ENCODE assay signal across 7 cellular contexts in genomic region chr3:40317061-40317676, GRCh38. TPM values are rescaled to one million over a fixed set of nuclear protein-coding genes. Genes with fewer than 3 reads are reported as not detected.
DNase-seq lines count a peak whose midpoint lies in the region; ATAC-seq and TF ChIP-seq lines count a peak whose summit lies in the region.

No MANE protein-coding gene starts in this region.

- H3K4me3 ChIP-seq in DOHH2 (ENCODE audit: low read length) (no peak overlapping the region), NT2/D1 (ENCODE audit: insufficient read length, low read depth) (no peak overlapping the region), gastrocnemius medialis (no peak overlapping the region)

- no peak overlapping the region for H3K4me2 ChIP-seq in DOHH2 (ENCODE audit: low read length)

- no peak overlapping the region for H3K9ac ChIP-seq in NT2/D1 (ENCODE audit: insufficient read length, low read depth)

- in situ Hi-C loops in gastrocnemius medialis (cut with MboI; ENCODE audit: low sequenced_read_pairs in 4 of 4): loop anchor here (5.0 to 25.0 kb wide), 4 partner anchors 125 to 905 kb away; partner anchors contain the start of genes CTNNB1 (in 1 of the 4) and RPSA (in 1 of the 4)

- peaks cover 3% of the 10 kb centered on the region; the same call in 1 of the 2 replicates for H3K79me2 ChIP-seq in DOHH2 (ENCODE audit: control insufficient read depth, low read length)

- no peaks in the 10 kb centered on the region for H3K27me3 ChIP-seq in DOHH2 (ENCODE audit: control insufficient read depth, low read length)
- no peaks in the 10 kb centered on the region for H3K27me3 ChIP-seq in NT2/D1 (ENCODE audit: insufficient read depth, insufficient read length)
- H3K27me3 ChIP-seq in gastrocnemius medialis: no peaks in the 10 kb centered on the region

- H3K9me2 ChIP-seq in DOHH2 (replicated peaks; ENCODE audit: control insufficient read depth, low read length): no peaks in the 10 kb centered on the region

- H3F3A ChIP-seq in DOHH2 (ENCODE audit: control insufficient read depth, insufficient read depth): peaks cover 9% of the 10 kb centered on the region

- TF ChIP-seq CTCF in DOHH2 (IDR thresholded peaks at IDR 0.05; ENCODE audit: low read depth, low read length, poor library complexity, severe bottlenecking) (peak; percentile 84), gastrocnemius medialis (IDR thresholded peaks at IDR 0.05 in 4 of 5, conservative IDR thresholded peaks at IDR 0.05 in 1 of 5) (peak; percentile 68 to 82 (median 75))

- H4K20me1 ChIP-seq in DOHH2 (ENCODE audit: control insufficient read depth, insufficient read depth, low read depth, low read length): no peaks in the 10 kb centered on the region

- peaks cover 21% of the 10 kb centered on the region for H3K4me1 ChIP-seq in DOHH2 (ENCODE audit: control insufficient read depth, low read length)
- no peaks in the 10 kb centered on the region for H3K4me1 ChIP-seq in NT2/D1 (ENCODE audit: insufficient read depth, insufficient read length)
- H3K4me1 ChIP-seq in gastrocnemius medialis: peaks cover 22 to 24% of the 10 kb centered on the region in 2 donors

- DNase-seq in NT2/D1 (ENCODE audit: low read depth, low spot score): peak; percentile 42
- DNase-seq in activated naive CD4-positive, alpha-beta T cell treated with anti-CD3 and anti-CD28 coated beads, Interleukin-2, amount 50 U/mL, for 16 hours: peak; percentile 24
- DNase-seq in left cardiac atrium: no peak
- no peak for DNase-seq in gastrocnemius medialis

- ATAC-seq in GM19438 (IDR thresholded peaks at IDR 0.05; ENCODE audit: low read depth, unreplicated experiment) (peak; percentile 65), HG03521 (IDR thresholded peaks at IDR 0.05; ENCODE audit: unreplicated experiment) (peak; percentile 68), left cardiac atrium (peak; percentile 18 to 27), gastrocnemius medialis (peak; percentile 37 to 49)

- TF ChIP-seq POLR2A in gastrocnemius medialis (IDR thresholded peaks at IDR 0.05): no peak

- H3K9me3 ChIP-seq in DOHH2 (ENCODE audit: control insufficient read depth, insufficient read depth, low read length) (no peaks in the 10 kb centered on the region), NT2/D1 (ENCODE audit: insufficient read depth, low read length) (no peaks in the 10 kb centered on the region), gastrocnemius medialis (no peaks in the 10 kb centered on the region)

- H3K36me3 ChIP-seq in DOHH2 (ENCODE audit: control insufficient read depth, low read length) (peaks cover 26% of the 10 kb centered on the region), NT2/D1 (ENCODE audit: insufficient read depth, insufficient read length, low read length) (peaks cover 31% of the 10 kb centered on the region), gastrocnemius medialis (peaks cover 0 to 21% of the 10 kb centered on the region in 2 donors)

- intact Hi-C loops in left cardiac atrium (cut with DNase I) (loop anchor here (1.0 to 5.0 kb wide), 3 partner anchors 125 to 600 kb away; no protein-coding TSS in a partner anchor), gastrocnemius medialis (cut with DNase I; ENCODE audit: low total_unique reads) (loop anchor here (1.0 to 10.0 kb wide), 2 partner anchors 126 to 1778 kb away; partner anchors contain the start of gene TRAK1)

- H3K27ac ChIP-seq in DOHH2 (ENCODE audit: low read depth, low read length): no peak overlapping the region
- no peak overlapping the region for H3K27ac ChIP-seq in gastrocnemius medialis

RNA-seq across cellular contexts. Expression of gene EIF1B, which starts 7.7 kb away (rescaled TPM):
- total RNA-seq in left cardiac atrium: 100 to 1,000 TPM; 194 to 210 TPM
- total RNA-seq in gastrocnemius medialis: 10 to 100 TPM; 12.9 to 32.7 (median 24.5) TPM

Comparison
In these comparisons a context has a peak if more than half of its experiments do, and no peak if none do; other contexts are left out.
1. DNase-seq: peak in NT2/D1 (single experiment) and activated naive CD4-positive, alpha-beta T cell treated with anti-CD3 and anti-CD28 coated beads, Interleukin-2, amount 50 U/mL, for 16 hours (single experiment); none in left cardiac atrium (single experiment) and gastrocnemius medialis (0 of 2).
2. RNA of gene EIF1B, which starts 7.7 kb away (total RNA-seq): 194 to 210 TPM in left cardiac atrium; 12.9 to 32.7 TPM in gastrocnemius medialis; every median in the first group is over 4 times any median in the second.
3. Peak in every context shown above with its lines, with median percentiles within 50 percentile points of each other: ATAC-seq.